ENCODE assay signal across 8 cellular contexts in the genomic region with DNA sequence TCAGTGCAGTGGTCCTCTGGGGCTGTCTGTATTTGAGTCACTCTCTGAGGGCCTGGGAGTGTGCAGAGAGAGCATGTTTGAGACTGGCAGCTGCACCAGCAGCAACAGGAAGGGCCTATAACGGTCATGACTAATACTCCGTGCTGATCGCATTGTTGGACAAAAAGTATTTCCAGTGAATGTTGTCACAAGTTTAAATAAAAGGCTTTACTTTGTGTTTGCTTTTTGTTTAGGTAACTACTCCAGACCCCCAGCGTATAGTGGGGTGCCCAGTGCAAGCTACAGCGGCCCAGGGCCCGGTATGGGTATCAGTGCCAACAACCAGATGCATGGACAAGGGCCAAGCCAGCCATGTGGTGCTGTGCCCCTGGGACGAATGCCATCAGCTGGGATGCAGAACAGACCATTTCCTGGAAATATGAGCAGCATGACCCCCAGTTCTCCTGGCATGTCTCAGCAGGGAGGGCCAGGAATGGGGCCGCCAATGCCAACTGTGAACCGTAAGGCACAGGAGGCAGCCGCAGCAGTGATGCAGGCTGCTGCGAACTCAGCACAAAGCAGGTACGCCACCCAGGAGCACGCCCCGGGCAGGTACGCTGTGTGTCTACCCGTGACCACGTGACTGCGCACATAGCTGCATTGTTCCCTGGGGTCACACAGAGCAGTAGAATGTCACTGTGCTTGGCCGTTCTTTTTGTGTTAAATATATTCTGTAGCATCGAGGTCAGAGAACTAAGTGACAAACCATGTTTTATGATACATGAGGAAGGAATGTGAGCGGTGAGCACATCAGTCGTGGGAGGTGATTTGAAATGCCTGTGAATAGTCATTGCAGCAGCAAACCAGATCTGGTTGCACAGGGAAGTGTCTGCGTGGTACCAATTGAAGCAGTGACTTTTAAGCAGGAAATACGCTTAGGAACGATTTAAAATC.
DNase-seq lines count a peak whose midpoint lies in the region; ATAC-seq and TF ChIP-seq lines count a peak whose summit lies in the region.

No MANE protein-coding gene starts in this region.

- H3K79me2 ChIP-seq in HCT116 (ENCODE audit: insufficient read depth, low read length) = no peaks in the 10 kb centered on the region

- BruUV-seq in HCT116 (replicated peaks; lab: Mats Ljungman, UMichigan) = no TSS peak

- 89 to 91% methylated on average over 25 of the region's 25 CpGs for WGBS in sigmoid colon, 2 donors

- peak overlapping the region; percentile 63 for H3K27ac ChIP-seq in HCT116 (ENCODE audit: low read depth, low read length)
- peak overlapping the region; percentile 43 to 75 (median 69) for H3K27ac ChIP-seq in sigmoid colon

- intact Hi-C loops in HCT116 (cut with micrococcal nuclease) = loop anchor here (10.0 kb wide), 1 partner anchor 126 kb away; no protein-coding TSS in a partner anchor
- intact Hi-C loops in activated T-helper 2 cell treated with anti-CD3 and anti-CD28 coated beads, Interferon-gamma antibody, Interleukin-2, Interleukin-4, amounts not matched to agents 10 μg/mL and 5 μg/mL and 100 μg/mL, durations not matched to agents 14 hours and 24 hours and 36 hours (cut with micrococcal nuclease) = no loop called here
- intact Hi-C loops in cardiac septum (cut with DNase I) = no loop called here
- intact Hi-C loops in sigmoid colon (cut with DNase I) = no loop called here

- TF ChIP-seq CTCF in HCT116 (IDR thresholded peaks at IDR 0.05 in 2 of 3, conservative IDR thresholded peaks at IDR 0.05 in 1 of 3; ENCODE audit: borderline replicate concordance in 1 of 3, insufficient read depth in 1 of 3, low read depth in 2 of 3, low read length in 2 of 3) (no peak), sigmoid colon (IDR thresholded peaks at IDR 0.05) (no peak)

- H3K27me3 ChIP-seq in HCT116 (ENCODE audit: insufficient read depth, low read length) (no peaks in the 10 kb centered on the region), sigmoid colon (no peaks in the 10 kb centered on the region)

- H4K20me1 ChIP-seq in HCT116 (ENCODE audit: insufficient read depth) = no peaks in the 10 kb centered on the region

- DNase-seq in HCT116 (ENCODE audit: low read depth, low spot score) (peak; percentile 75), cardiac septum (ENCODE audit: low spot score) (peak; percentile 85), sigmoid colon (peak; percentile 90), GM19240 (ENCODE audit: insufficient read length, low spot score) (no peak)
- DNase-seq in activated T-helper 2 cell treated with anti-CD3 and anti-CD28 coated beads, Interferon-gamma antibody, Interleukin-2, Interleukin-4, amounts not matched to agents 10 μg/mL and 5 μg/mL and 100 μg/mL, durations not matched to agents 14 hours and 24 hours and 36 hours (ENCODE audit: low spot score) = no peak
- DNase-seq in NK-92 treated with Interleukin-12 subunit alpha and Interleukin-12 subunit beta, amount 100 ng/mL, for 24 hours (lab: John Stamatoyannopoulos, UW) = no peak

- H3K4me1 Mint-ChIP-seq in activated T-helper 2 cell treated with anti-CD3 and anti-CD28 coated beads, Interferon-gamma antibody, Interleukin-2, Interleukin-4, amounts not matched to agents 10 μg/mL and 5 μg/mL and 100 μg/mL, durations not matched to agents 14 hours and 24 hours and 36 hours (ENCODE audit: low read depth) = peaks cover 27% of the 10 kb centered on the region

- POLR2A ChIA-PET in HCT116 (lab: Charles Lee) = no interaction called here

- H3K4me2 ChIP-seq in HCT116 (ENCODE audit: low read length) = peak overlapping the region; percentile 74

- H3K9me3 ChIP-seq in HCT116 (ENCODE audit: control insufficient read depth in 1 of 2, insufficient read depth in 1 of 2, low read depth in 1 of 2, low read length in 2 of 2) (no peaks in the 10 kb centered on the region), sigmoid colon (no peaks in the 10 kb centered on the region)

- H3K36me3 Mint-ChIP-seq in activated T-helper 2 cell treated with anti-CD3 and anti-CD28 coated beads, Interferon-gamma antibody, Interleukin-2, Interleukin-4, amounts not matched to agents 10 μg/mL and 5 μg/mL and 100 μg/mL, durations not matched to agents 14 hours and 24 hours and 36 hours (ENCODE audit: low read depth) = peaks cover 30% of the 10 kb centered on the region

- ATAC-seq in HCT116 (peak; percentile 95), GM21619 (IDR thresholded peaks at IDR 0.05; ENCODE audit: unreplicated experiment) (no peak), HG02642 (IDR thresholded peaks at IDR 0.05; ENCODE audit: poor library complexity, unreplicated experiment) (no peak)

- H3K4me3 ChIP-seq in HCT116 (replicated peaks in 1 of 2; ENCODE audit: low read depth in 1 of 2, low read length in 2 of 2) (peak overlapping the region in 1 of 2 experiments; percentile 41; a peak in 2 of 4 replicates), sigmoid colon (no peak overlapping the region)

- peak overlapping the region; percentile 37 for H2AFZ ChIP-seq in HCT116 (ENCODE audit: low read depth, low read length, poor library complexity, severe bottlenecking)

- TF ChIP-seq EP300 in sigmoid colon (IDR thresholded peaks at IDR 0.05) = peak in 2 of 4 donors; percentile 38 to 50

- CTCF ChIA-PET in HCT116 (lab: Charles Lee) = no interaction called here

- H3K27me3 Mint-ChIP-seq in activated T-helper 2 cell treated with anti-CD3 and anti-CD28 coated beads, Interferon-gamma antibody, Interleukin-2, Interleukin-4, amounts not matched to agents 10 μg/mL and 5 μg/mL and 100 μg/mL, durations not matched to agents 14 hours and 24 hours and 36 hours (ENCODE audit: low read depth) = no peaks in the 10 kb centered on the region

- H3K9me3 Mint-ChIP-seq in activated T-helper 2 cell treated with anti-CD3 and anti-CD28 coated beads, Interferon-gamma antibody, Interleukin-2, Interleukin-4, amounts not matched to agents 10 μg/mL and 5 μg/mL and 100 μg/mL, durations not matched to agents 14 hours and 24 hours and 36 hours = no peaks in the 10 kb centered on the region

- TF ChIP-seq POLR2A in HCT116 (IDR thresholded peaks at IDR 0.05; ENCODE audit: borderline replicate concordance, extremely low read depth, insufficient read depth, insufficient read length) (no peak), sigmoid colon (IDR thresholded peaks at IDR 0.05) (no peak)

- peak overlapping the region; percentile 35 for H3K27ac Mint-ChIP-seq in activated T-helper 2 cell treated with anti-CD3 and anti-CD28 coated beads, Interferon-gamma antibody, Interleukin-2, Interleukin-4, amounts not matched to agents 10 μg/mL and 5 μg/mL and 100 μg/mL, durations not matched to agents 14 hours and 24 hours and 36 hours

- H3K36me3 ChIP-seq in HCT116 (ENCODE audit: control insufficient read depth in 1 of 2, insufficient read depth in 2 of 2, low read length in 2 of 2) (no peaks in the 10 kb centered on the region), sigmoid colon (peaks cover 0 to 16% (median 0%) of the 10 kb centered on the region in 4 donors)

- H3K4me3 Mint-ChIP-seq in activated T-helper 2 cell treated with anti-CD3 and anti-CD28 coated beads, Interferon-gamma antibody, Interleukin-2, Interleukin-4, amounts not matched to agents 10 μg/mL and 5 μg/mL and 100 μg/mL, durations not matched to agents 14 hours and 24 hours and 36 hours (ENCODE audit: low read depth) = no peak overlapping the region

- H3K4me1 ChIP-seq in HCT116 (ENCODE audit: control insufficient read depth in 1 of 2, insufficient read depth in 2 of 2, low read length in 2 of 2) (peaks cover 19 to 20% of the 10 kb centered on the region in 2 experiments), sigmoid colon (peaks cover 0 to 56% (median 44%) of the 10 kb centered on the region in 4 donors)

- RAD21 ChIA-PET in HCT116 (lab: Charles Lee; ENCODE audit: low non-redundant PET in 1 of 2, low total read pairs in 2 of 2, uncharacterized antibody in 2 of 2, unreplicated experiment in 2 of 2) = no interaction called here

- no peaks in the 10 kb centered on the region for H3K9me2 ChIP-seq in HCT116 (ENCODE audit: insufficient read depth)

- H3K9ac ChIP-seq in HCT116 (ENCODE audit: low read length) = peak overlapping the region; percentile 48

- peak; percentile 10; the same call in 1 of the 2 replicates for TF ChIP-seq RAD21 in HCT116 (IDR thresholded peaks at IDR 0.05; ENCODE audit: low read depth)

TF ChIP-seq in HCT116, 20 proteins besides CTCF, POLR2A, EP300 and RAD21:
- no peak for TF ChIP-seq ELF1 (IDR thresholded peaks at IDR 0.05; ENCODE audit: borderline replicate concordance, low read depth)
- peak; percentile 31; the same call in 1 of the 2 replicates for TF ChIP-seq ATF3 (IDR thresholded peaks at IDR 0.05)
- TF ChIP-seq SRF (IDR thresholded peaks at IDR 0.05; ENCODE audit: low read depth) = no peak
- peak; percentile 44; the same call in 1 of the 2 replicates for TF ChIP-seq CBX3 (IDR thresholded peaks at IDR 0.05; ENCODE audit: low read depth)
- TF ChIP-seq SIN3A (IDR thresholded peaks at IDR 0.05; ENCODE audit: low read depth) = peak; percentile 68
- peak; percentile 62 for TF ChIP-seq JUND (IDR thresholded peaks at IDR 0.05)
- peak; percentile 64; the same call in 1 of the 2 replicates for TF ChIP-seq EGR1 (IDR thresholded peaks at IDR 0.05; ENCODE audit: low read depth)
- peak; percentile 74 for TF ChIP-seq MAX (IDR thresholded peaks at IDR 0.05)
- TF ChIP-seq SP1 (IDR thresholded peaks at IDR 0.05; ENCODE audit: low read depth) = peak; percentile 39; the same call in 1 of the 2 replicates
- TF ChIP-seq TCF7L2 (IDR thresholded peaks at IDR 0.05; ENCODE audit: borderline replicate concordance, extremely low read depth, insufficient read depth, insufficient read length) = no peak
- peak; percentile 63 for TF ChIP-seq FOSL1 (IDR thresholded peaks at IDR 0.05; ENCODE audit: low read depth)
- TF ChIP-seq EZH2phosphoT487 (IDR thresholded peaks at IDR 0.05; ENCODE audit: borderline replicate concordance) = no peak
- peak; percentile 68; the same call in 1 of the 2 replicates for TF ChIP-seq CEBPB (IDR thresholded peaks at IDR 0.05; ENCODE audit: low read depth)

Comparison
In these comparisons a context has a peak if more than half of its experiments do, and no peak if none do; other contexts are left out.
1. DNase-seq: peak in HCT116 (single experiment), cardiac septum (single experiment) and sigmoid colon (single experiment); none in activated T-helper 2 cell treated with anti-CD3 and anti-CD28 coated beads, Interferon-gamma antibody, Interleukin-2, Interleukin-4, amounts not matched to agents 10 μg/mL and 5 μg/mL and 100 μg/mL, durations not matched to agents 14 hours and 24 hours and 36 hours (single experiment), NK-92 treated with Interleukin-12 subunit alpha and Interleukin-12 subunit beta, amount 100 ng/mL, for 24 hours (single experiment) and GM19240 (single experiment).